In the genomic region with DNA sequence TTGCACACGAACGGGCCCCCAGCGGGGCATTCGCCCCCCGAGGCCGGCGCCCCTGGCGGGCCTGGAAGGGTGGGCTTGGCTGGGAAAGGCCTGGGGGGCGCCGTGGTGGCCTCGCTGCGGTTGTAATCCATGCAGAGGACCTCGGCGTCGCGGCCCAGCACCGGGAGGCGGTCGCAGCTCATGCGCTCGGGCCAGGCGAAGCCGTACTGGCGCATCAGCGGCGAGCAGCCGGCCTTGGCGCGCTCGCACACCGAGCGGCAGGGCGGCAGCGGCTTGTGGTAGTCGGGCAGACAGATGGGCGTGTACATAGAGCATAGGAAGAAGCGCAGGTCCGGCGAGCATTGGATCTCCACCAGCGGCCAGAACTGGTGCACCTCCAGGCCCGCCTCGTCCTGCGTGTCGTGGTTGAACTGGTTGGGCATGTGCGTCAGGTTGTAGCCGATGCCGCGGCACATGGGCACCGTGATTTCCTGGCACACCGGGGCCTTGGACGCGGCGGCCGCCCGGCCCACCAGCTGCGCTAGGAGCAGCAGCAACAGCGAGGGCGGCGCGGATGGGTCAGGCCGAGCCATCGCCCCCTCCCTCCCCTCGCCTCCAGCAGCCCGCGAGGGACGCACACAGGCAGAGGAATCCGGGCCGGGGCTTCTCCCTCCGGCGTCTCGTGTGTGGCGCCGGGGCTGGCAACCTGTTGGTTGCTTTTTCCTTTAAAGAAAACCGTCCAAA, we compare ENCODE assay signal across 8 cellular contexts. TPM values are rescaled to one million over a fixed set of nuclear protein-coding genes. Genes with fewer than 3 reads are reported as not detected.
DNase-seq lines count a peak whose midpoint lies in the region; ATAC-seq lines count a peak whose summit lies in the region.

No MANE protein-coding gene starts in this region.

- H3K9me3 Mint-ChIP-seq in activated naive CD4-positive, alpha-beta T cell treated with anti-CD3 and anti-CD28 coated beads, Interleukin-2, amount 10 ng/mL, durations not matched to agents 7 days and 5 days, result no peaks in the 10 kb centered on the region

- peak overlapping the region; percentile 11 for H3K27ac Mint-ChIP-seq in activated naive CD4-positive, alpha-beta T cell treated with anti-CD3 and anti-CD28 coated beads, Interleukin-2, amount 10 ng/mL, durations not matched to agents 7 days and 5 days

- peaks cover 81% of the 10 kb centered on the region for H3K27me3 Mint-ChIP-seq in activated naive CD4-positive, alpha-beta T cell treated with anti-CD3 and anti-CD28 coated beads, Interleukin-2, amount 10 ng/mL, durations not matched to agents 7 days and 5 days

- H3K36me3 Mint-ChIP-seq in activated naive CD4-positive, alpha-beta T cell treated with anti-CD3 and anti-CD28 coated beads, Interleukin-2, amount 10 ng/mL, durations not matched to agents 7 days and 5 days, result no peaks in the 10 kb centered on the region

- CTCF ChIA-PET in activated naive CD4-positive, alpha-beta T cell treated with anti-CD3 and anti-CD28 coated beads, Interleukin-2, amount 10 ng/mL, durations not matched to agents 7 days and 5 days (lab: Charles Lee), result interaction anchor here (1.6 kb wide), 1 partner anchor 204 kb away, joined by 3 read pairs; no protein-coding TSS in a partner anchor

- peak; percentile 41 for DNase-seq in DMS79 treated with DMSO at 0.1 percent for 48 hours (lab: John Stamatoyannopoulos, UW)
- no peak for DNase-seq in DMS79 (lab: John Stamatoyannopoulos, UW)
- DNase-seq in NCI-H69 (lab: John Stamatoyannopoulos, UW), result peak; percentile 71
- DNase-seq in activated naive CD4-positive, alpha-beta T cell treated with anti-CD3 and anti-CD28 coated beads, Interleukin-2, amount 10 ng/mL, durations not matched to agents 7 days and 5 days, result peak; percentile 44
- DNase-seq in Right ventricle myocardium superior, result peak; percentile 63
- peak in 6 of 10 donors; percentile 12 to 89 (median 60) for DNase-seq in posterior cingulate gyrus
- no peak for DNase-seq in MV-4-11 (lab: John Stamatoyannopoulos, UW)

- ATAC-seq in Right ventricle myocardium superior (ENCODE audit: poor library complexity) (peak; percentile 4), GM19397 (IDR thresholded peaks at IDR 0.05; ENCODE audit: unreplicated experiment) (no peak)

- peaks cover 35% of the 10 kb centered on the region for H3K4me1 Mint-ChIP-seq in activated naive CD4-positive, alpha-beta T cell treated with anti-CD3 and anti-CD28 coated beads, Interleukin-2, amount 10 ng/mL, durations not matched to agents 7 days and 5 days

- intact Hi-C loops in Right ventricle myocardium superior (cut with DNase I) (loop anchor here (5.0 kb wide), 2 partner anchors 204 to 264 kb away; no protein-coding TSS in a partner anchor), posterior cingulate gyrus (cut with DNase I) (loop anchor here (2.0 to 5.0 kb wide), 4 partner anchors 44 to 269 kb away; no protein-coding TSS in a partner anchor)

- H3K4me3 Mint-ChIP-seq in activated naive CD4-positive, alpha-beta T cell treated with anti-CD3 and anti-CD28 coated beads, Interleukin-2, amount 10 ng/mL, durations not matched to agents 7 days and 5 days, result peak overlapping the region; percentile 79

RNA-seq across cellular contexts. Expression of a gene that starts 1.4 kb away (rescaled TPM):
- 4.1 TPM for total RNA-seq in Right ventricle myocardium superior

RNA-seq across cellular contexts. Expression of a gene that starts 56.9 kb away (rescaled TPM):
- total RNA-seq in Right ventricle myocardium superior, result 8.9 TPM

Comparison
In these comparisons a context has a peak if more than half of its experiments do, and no peak if none do; other contexts are left out.
1. DNase-seq: peak in DMS79 treated with DMSO at 0.1 percent for 48 hours (single experiment), NCI-H69 (single experiment), activated naive CD4-positive, alpha-beta T cell treated with anti-CD3 and anti-CD28 coated beads, Interleukin-2, amount 10 ng/mL, durations not matched to agents 7 days and 5 days (single experiment), Right ventricle myocardium superior (single experiment) and posterior cingulate gyrus (6 of 10); none in DMS79 (single experiment) and MV-4-11 (single experiment).